ENCODE assay signal across 8 cellular contexts in the genomic region with DNA sequence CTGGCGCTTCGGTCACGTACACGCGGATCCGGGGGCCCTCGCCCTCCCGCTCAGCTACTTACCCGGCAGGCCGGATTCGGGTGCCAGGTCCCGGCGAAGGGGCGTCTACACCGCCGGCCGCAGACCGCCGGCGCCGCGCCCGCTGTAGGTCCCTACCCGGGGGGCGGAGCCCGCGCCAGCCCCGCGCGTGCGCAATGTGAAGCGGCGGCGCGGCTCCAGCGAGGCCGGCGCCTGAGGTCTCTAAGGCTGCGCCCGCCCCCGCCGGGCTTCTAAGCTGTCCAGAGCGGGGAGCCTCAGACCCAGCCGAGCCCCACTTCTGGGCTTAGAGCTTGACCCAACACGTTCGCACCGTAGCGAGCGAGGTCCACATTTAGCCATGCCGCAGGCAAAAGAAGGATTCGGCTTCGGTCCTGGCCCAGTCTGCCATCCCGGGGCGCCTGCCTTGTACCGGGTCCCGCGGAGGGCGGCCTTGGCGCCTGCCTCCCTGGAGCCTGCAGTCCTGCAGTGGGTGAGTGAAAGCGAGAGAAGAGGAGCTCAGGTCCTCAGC. TPM values are rescaled to one million over a fixed set of nuclear protein-coding genes. Genes with fewer than 3 reads are reported as not detected.
DNase-seq lines count a peak whose midpoint lies in the region; ATAC-seq and TF ChIP-seq lines count a peak whose summit lies in the region.

A gene with protein sequence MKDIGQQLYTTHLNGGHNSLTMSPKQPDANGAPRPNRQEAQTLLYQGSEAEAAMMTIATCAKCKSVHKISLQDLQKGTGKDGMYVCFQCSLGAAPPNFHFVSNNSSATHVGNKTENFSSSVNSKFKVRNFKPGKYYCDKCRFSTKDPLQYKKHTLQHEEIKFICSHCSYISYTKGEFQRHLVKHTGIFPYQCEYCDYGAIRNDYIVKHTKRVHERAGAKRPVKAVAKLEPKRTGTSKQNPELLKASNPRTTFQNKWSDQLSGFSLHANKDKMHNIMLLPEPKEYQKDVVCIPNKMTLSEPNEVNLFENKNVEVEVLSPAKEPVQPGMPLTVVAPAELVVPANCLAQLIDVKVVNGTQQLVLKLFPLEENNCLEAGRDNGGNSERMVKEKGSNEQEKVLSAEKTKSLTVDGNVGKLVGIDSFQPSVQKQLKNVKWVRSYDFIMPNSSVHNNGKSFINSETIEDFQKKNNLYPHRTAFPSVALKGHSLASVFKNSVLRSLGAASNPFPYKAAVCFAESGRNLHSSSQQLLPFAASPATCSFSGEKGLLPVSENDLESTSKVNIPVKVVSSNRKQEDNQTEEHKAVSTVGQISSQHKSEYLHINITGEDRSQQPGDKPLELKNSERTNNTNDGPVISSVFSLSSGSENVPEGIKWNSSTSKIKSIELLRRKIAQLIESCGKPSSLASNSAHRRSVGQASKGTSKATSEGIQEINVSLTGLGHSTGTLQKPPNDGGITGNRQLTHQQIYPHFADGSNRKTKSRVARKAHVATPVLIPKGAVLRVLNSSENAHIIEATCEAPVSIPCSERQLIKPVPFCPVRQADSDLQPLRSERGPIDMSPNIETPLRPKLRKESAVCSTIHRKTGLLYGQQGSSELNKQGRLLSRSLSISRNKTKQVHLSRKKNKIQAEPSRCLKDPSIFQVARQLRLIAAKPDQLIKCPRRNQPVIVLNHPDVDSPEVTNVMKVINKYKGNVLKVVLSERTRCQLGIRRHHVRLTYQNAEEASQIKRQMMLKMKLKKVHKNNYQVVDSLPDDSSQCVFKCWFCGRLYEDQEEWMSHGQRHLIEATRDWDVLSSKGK (minus strand): TSS at position 172 of the 547 bp plus-strand sequence. CDS start 11,098 bp downstream, outside the sequence.

- H3K4me1 ChIP-seq in CD4-positive, CD25-positive, alpha-beta regulatory T cell (ENCODE audit: control insufficient read depth, insufficient read depth, low read length, poor library complexity, severe bottlenecking) = peaks cover 14% of the 10 kb centered on the region
- peaks cover 0 to 6% of the 10 kb centered on the region in 2 experiments; a peak in 1 of 4 replicates for H3K4me1 ChIP-seq in SK-N-SH (ENCODE audit: control insufficient read depth in 1 of 2, insufficient read depth in 2 of 2, low read depth in 1 of 2, low read length in 1 of 2)
- peaks cover 0 to 22% (median 4%) of the 10 kb centered on the region in 4 donors for H3K4me1 ChIP-seq in tibial nerve

- peak within 1 kb of the TSS; percentile 58 for H3K27ac ChIP-seq in CD4-positive, CD25-positive, alpha-beta regulatory T cell (ENCODE audit: insufficient read depth, low read length, poor library complexity, severe bottlenecking)
- H3K27ac ChIP-seq in SK-N-SH (ENCODE audit: low read depth in 2 of 2, low read length in 1 of 2) (no peak within 1 kb of the TSS; a peak in 1 of 4 replicates), tibial nerve (peak within 1 kb of the TSS in 2 of 4 donors; percentile 57 to 62)

- no peaks in the 10 kb centered on the region for H3F3A ChIP-seq in SK-N-SH (replicated peaks; ENCODE audit: insufficient read depth)

- peak within 1 kb of the TSS; percentile 21; the same call in 1 of the 2 replicates for H3K9ac ChIP-seq in SK-N-SH

- peak within 1 kb of the TSS; percentile 91 to 97 (median 92) for H3K4me3 Mint-ChIP-seq in CD4-positive, CD25-positive, alpha-beta regulatory T cell
- peak within 1 kb of the TSS; percentile 91 for H3K4me3 Mint-ChIP-seq in activated naive CD8-positive, alpha-beta T cell

- intact Hi-C loops in Right ventricle myocardium inferior (cut with DNase I) = loop anchor here (5.0 kb wide), 1 partner anchor 95 kb away; no protein-coding TSS in a partner anchor

- no peak for TF ChIP-seq CTCF in SK-N-SH (IDR thresholded peaks at IDR 0.05)
- TF ChIP-seq CTCF in tibial nerve (IDR thresholded peaks at IDR 0.05) = no peak

- TF ChIP-seq RAD21 in SK-N-SH (IDR thresholded peaks at IDR 0.05; ENCODE audit: low read length) = no peak

- peak; percentile 68 to 86 (median 82) for DNase-seq in CD4-positive, CD25-positive, alpha-beta regulatory T cell
- peak; percentile 93 for DNase-seq in SK-N-SH
- peak; percentile 87 for DNase-seq in Right ventricle myocardium inferior (ENCODE audit: missing footprints)
- DNase-seq in pons (ENCODE audit: low spot score) = peak; percentile 31
- DNase-seq in tibial nerve (ENCODE audit: low spot score in 2 of 2) = peak; percentile 17

- H3K27me3 ChIP-seq in CD4-positive, CD25-positive, alpha-beta regulatory T cell (ENCODE audit: control insufficient read depth, insufficient read depth, low read length) = peaks cover 4% of the 10 kb centered on the region
- H3K27me3 ChIP-seq in SK-N-SH (ENCODE audit: insufficient read depth) (no peaks in the 10 kb centered on the region), tibial nerve (peaks cover 0 to 45% of the 10 kb centered on the region in 2 donors)

- peaks cover 22% of the 10 kb centered on the region for H3K27me3 Mint-ChIP-seq in CD4-positive, CD25-positive, alpha-beta regulatory T cell
- peaks cover 4% of the 10 kb centered on the region for H3K27me3 Mint-ChIP-seq in activated naive CD8-positive, alpha-beta T cell

- peaks cover 16% of the 10 kb centered on the region for H3K36me3 ChIP-seq in CD4-positive, CD25-positive, alpha-beta regulatory T cell (ENCODE audit: control insufficient read depth, insufficient read depth, low read length)
- H3K36me3 ChIP-seq in SK-N-SH (replicated peaks in 1 of 2; ENCODE audit: control insufficient read depth in 1 of 2, insufficient read depth in 2 of 2, low read length in 1 of 2) = peaks cover 11 to 14% of the 10 kb centered on the region in 2 experiments
- H3K36me3 ChIP-seq in tibial nerve = peaks cover 0 to 29% (median 0%) of the 10 kb centered on the region in 3 donors

- CTCF ChIA-PET in SK-N-SH (lab: Yijun Ruan, JAX) = interaction anchor here (0.9 to 1.2 kb wide), 3 partner anchors 17 to 80 kb away, joined by 3 to 4 read pairs (median 3); no protein-coding TSS in a partner anchor

- WGBS in SK-N-SH (ENCODE audit: low lambda C conversion rate) = 0% methylated on average over 3 of the region's 60 CpGs
- WGBS in tibial nerve, 2 donors = 9 to 13% methylated on average over 29 to 46 of the region's 60 CpGs

- peak in 1 of 2 donors; percentile 31 for TF ChIP-seq POLR2A in tibial nerve (IDR thresholded peaks at IDR 0.05)

- peak within 1 kb of the TSS; percentile 78 to 88 (median 81) for H3K27ac Mint-ChIP-seq in CD4-positive, CD25-positive, alpha-beta regulatory T cell
- H3K27ac Mint-ChIP-seq in activated naive CD8-positive, alpha-beta T cell = peak within 1 kb of the TSS; percentile 81

- peaks cover 0 to 2% of the 10 kb centered on the region in 2 experiments for H3K9me3 ChIP-seq in CD4-positive, CD25-positive, alpha-beta regulatory T cell (ENCODE audit: control insufficient read depth in 2 of 2, low read length in 2 of 2)
- no peaks in the 10 kb centered on the region for H3K9me3 ChIP-seq in SK-N-SH
- H3K9me3 ChIP-seq in tibial nerve = peaks cover 0 to 19% (median 0%) of the 10 kb centered on the region in 4 donors

- no peaks in the 10 kb centered on the region for H3K9me2 ChIP-seq in SK-N-SH

- H4K20me1 ChIP-seq in SK-N-SH (ENCODE audit: insufficient read depth) = no peaks in the 10 kb centered on the region

- peaks cover 15% of the 10 kb centered on the region; the same call in 1 of the 2 replicates for H3K79me2 ChIP-seq in SK-N-SH (ENCODE audit: insufficient read depth)

- peak within 1 kb of the TSS; percentile 78 for H3K4me2 ChIP-seq in SK-N-SH

- H3K36me3 Mint-ChIP-seq in CD4-positive, CD25-positive, alpha-beta regulatory T cell = peaks cover 28% of the 10 kb centered on the region
- peaks cover 21% of the 10 kb centered on the region for H3K36me3 Mint-ChIP-seq in activated naive CD8-positive, alpha-beta T cell

- H3K4me1 Mint-ChIP-seq in CD4-positive, CD25-positive, alpha-beta regulatory T cell = peaks cover 18 to 49% (median 29%) of the 10 kb centered on the region in 4 donors
- H3K4me1 Mint-ChIP-seq in activated naive CD8-positive, alpha-beta T cell (ENCODE audit: low read depth) = peaks cover 42% of the 10 kb centered on the region

- TF ChIP-seq EP300 in SK-N-SH (IDR thresholded peaks at IDR 0.05; ENCODE audit: borderline replicate concordance in 1 of 2, low read depth in 1 of 2, low read length in 1 of 2) = no peak
- TF ChIP-seq EP300 in tibial nerve (IDR thresholded peaks at IDR 0.05) = no peak

- POLR2A ChIA-PET in SK-N-SH (lab: Yijun Ruan, JAX) = no interaction called here

- H3K4me3 ChIP-seq in CD4-positive, CD25-positive, alpha-beta regulatory T cell (ENCODE audit: low read depth, low read length) = peak within 1 kb of the TSS; percentile 61
- H3K4me3 ChIP-seq in SK-N-SH (ENCODE audit: low read depth in 2 of 2, low read length in 1 of 2) (peak within 1 kb of the TSS; percentile 57 to 58), tibial nerve (peak within 1 kb of the TSS; percentile 27 to 67 (median 55))

- peak; percentile 65 to 77 for ATAC-seq in CD4-positive, CD25-positive, alpha-beta regulatory T cell (ENCODE audit: low read depth in 2 of 2)
- ATAC-seq in GM19324 (IDR thresholded peaks at IDR 0.05; ENCODE audit: low FRiP score, unreplicated experiment) (peak; percentile 86), HG03439 (IDR thresholded peaks at IDR 0.05; ENCODE audit: unreplicated experiment) (peak; percentile 76), Right ventricle myocardium inferior (peak; percentile 93)

- H2AFZ ChIP-seq in SK-N-SH (ENCODE audit: low read depth) = peak within 1 kb of the TSS; percentile 87

- H3K9me3 Mint-ChIP-seq in CD4-positive, CD25-positive, alpha-beta regulatory T cell = peaks cover 0 to 11% (median 4%) of the 10 kb centered on the region in 7 donors
- H3K9me3 Mint-ChIP-seq in activated naive CD8-positive, alpha-beta T cell (ENCODE audit: low read depth) = no peaks in the 10 kb centered on the region

TF ChIP-seq in SK-N-SH, 30 proteins besides CTCF, POLR2A, EP300 and RAD21:
- peak; percentile 78 for TF ChIP-seq NRF1 (IDR thresholded peaks at IDR 0.05; ENCODE audit: low read depth, low read length)
- TF ChIP-seq JUND (IDR thresholded peaks at IDR 0.05) = no peak

RNA-seq across cellular contexts. Expression of the gene that starts here (rescaled TPM):
- 22.9 TPM for total RNA-seq in CD4-positive, CD25-positive, alpha-beta regulatory T cell
- 10 to 100 TPM in 3 of 4 donors, 1 to 10 TPM in 1; 9.0 to 18.4 (median 10.9) TPM for polyA plus RNA-seq in CD4-positive, CD25-positive, alpha-beta regulatory T cell
- polyA plus RNA-seq in SK-N-SH (2012; rRNA removed) = 3.1 and 3.6 TPM in 2 replicates
- 3.6 and 3.7 TPM in 2 replicates for polyA plus RNA-seq in SK-N-SH (2012; cell fraction: cytosol; rRNA removed)
- polyA plus RNA-seq in SK-N-SH (2012; cell fraction: nucleus; rRNA removed) = 2.7 and 4.5 TPM in 2 replicates
- total RNA-seq in Right ventricle myocardium inferior (22.8 TPM), tibial nerve (10 to 100 TPM in 2 of 4 donors, 1 to 10 TPM in 2; 7.5 to 13.5 (median 10.5) TPM)

Comparison
In these comparisons a context has a peak if more than half of its experiments do, and no peak if none do; other contexts are left out.
1. DNase-seq: peak in every context shown above with its lines; median percentile 93 in SK-N-SH; 87 in Right ventricle myocardium inferior; 82 in CD4-positive, CD25-positive, alpha-beta regulatory T cell; 31 in pons; 17 in tibial nerve.